In the genomic region with DNA sequence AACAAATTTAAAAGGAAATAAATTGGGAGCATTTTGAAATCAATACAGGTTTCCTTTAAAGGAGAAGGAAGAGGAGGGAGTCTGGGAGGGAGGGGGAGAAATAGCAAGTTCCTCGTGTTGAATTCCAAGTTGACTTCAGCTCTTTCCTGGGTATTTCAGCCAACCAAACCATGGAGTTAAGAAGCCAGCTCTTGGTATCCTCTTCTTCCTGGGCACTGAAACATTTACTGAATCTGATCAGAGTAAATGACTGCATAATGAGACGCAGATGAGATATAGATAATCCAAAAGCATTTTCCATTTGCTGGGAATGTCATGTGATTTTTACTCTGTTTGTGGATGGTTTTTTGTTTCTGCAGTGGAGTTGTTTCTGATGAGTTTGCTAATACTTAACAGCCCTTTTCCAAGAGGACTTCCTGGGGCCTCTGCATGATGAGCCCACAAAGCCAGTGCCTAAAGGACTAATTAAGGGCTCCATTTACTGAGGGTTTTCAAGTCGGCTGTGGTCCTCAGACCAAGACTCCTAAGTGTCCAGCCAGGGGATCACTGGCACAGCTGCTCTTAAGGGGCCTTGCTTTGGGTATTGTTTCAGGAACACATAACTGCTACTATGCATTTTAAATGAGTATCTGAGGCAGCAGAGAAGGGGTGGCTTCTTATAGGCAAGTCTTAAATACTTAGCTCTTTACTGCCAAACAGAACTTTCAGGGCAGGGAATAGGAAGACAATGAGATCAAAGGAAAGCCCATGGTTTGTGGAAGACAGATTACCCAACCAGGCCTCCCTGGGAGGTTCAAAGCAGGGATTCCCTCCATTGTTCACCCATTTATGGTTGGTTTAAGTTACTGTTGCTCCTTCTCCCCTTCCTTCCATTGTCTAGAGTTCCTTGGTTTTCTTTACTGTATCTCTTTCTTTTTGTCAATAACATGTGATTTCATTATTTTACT, we compare ENCODE assay signal across 18 cellular contexts.
DNase-seq lines count a peak whose midpoint lies in the region; ATAC-seq and TF ChIP-seq lines count a peak whose summit lies in the region.
"Had no signal": no experiment of that assay in that cellular context is flagged by ENCODE, and none has a peak within 500 bp of the region (broad histone marks: within the 10 kb centered on the region; RNA-seq: fewer than 3 reads in every experiment).

No MANE protein-coding gene starts in this region.

- ATAC-seq in Right ventricle myocardium inferior, result no peak
- ATAC-seq: stimulated activated effector memory CD8-positive, alpha-beta T cell treated with anti-CD3 and anti-CD28 coated beads, Interleukin-12 subunit alpha, Interleukin-12 subunit beta, amount 100 ng/mL, for 72 hours had no signal

- DNase-seq in cardiac muscle cell (ENCODE audit: low read depth in 1 of 2, low spot score in 1 of 2) (no peak), Right ventricle myocardium inferior (ENCODE audit: missing footprints) (no peak), iPS-NIHi11 (ENCODE audit: low spot score) (peak; percentile 22), retina (peak; percentile 31), LoVo (ENCODE audit: low spot score) (no peak), NCI-H1694 (lab: John Stamatoyannopoulos, UW) (no peak), SKM-1 (lab: John Stamatoyannopoulos, UW; ENCODE audit: unreplicated experiment) (no peak)
- DNase-seq: activated CD4-positive, alpha-beta T cell treated with anti-CD3 and anti-CD28 coated beads, Interleukin-2, amount 10 ng/mL, durations not matched to agents 7 days and 5 days; activated CD8-positive, alpha-beta memory T cell treated with anti-CD3 and anti-CD28 coated beads, Interleukin-2, amount 50 U/mL, for 48 hours; activated naive CD8-positive, alpha-beta T cell treated with anti-CD3 and anti-CD28 coated beads, Interleukin-2, amount 10 ng/mL, durations not matched to agents 7 days and 5 days; head of caudate nucleus; immature natural killer cell; NCI-H1694 treated with DMSO at 0.1 percent for 48 hours; ovary; SW 1271 had no signal

- no peak overlapping the region for H3K4me3 ChIP-seq in cardiac muscle cell
- H3K4me3 ChIP-seq: BLaER1, ovary had no signal

- H3K27ac ChIP-seq in cardiac muscle cell (peak overlapping the region; percentile 22), VCaP (peak overlapping the region; percentile 54)
- H3K27ac ChIP-seq: BLaER1, ovary had no signal

- no peak for TF ChIP-seq CTCF in cardiac muscle cell (IDR thresholded peaks at IDR 0.05; ENCODE audit: low read depth, low read length)
- no peak for TF ChIP-seq CTCF in VCaP (conservative IDR thresholded peaks at IDR 0.05)

- H3K27me3 ChIP-seq in cardiac muscle cell, result no peaks in the 10 kb centered on the region
- H3K27me3 ChIP-seq: BLaER1, ovary had no signal

- intact Hi-C loops in Right ventricle myocardium inferior (cut with DNase I), result no loop called here

- no peaks in the 10 kb centered on the region for H3K9me3 ChIP-seq in cardiac muscle cell (ENCODE audit: low read depth)
- H3K9me3 ChIP-seq: BLaER1, ovary had no signal

- H3K36me3 ChIP-seq in cardiac muscle cell, result peaks cover 22% of the 10 kb centered on the region
- H3K36me3 ChIP-seq: BLaER1, ovary had no signal

- peaks cover 26% of the 10 kb centered on the region for H3K4me1 ChIP-seq in cardiac muscle cell (ENCODE audit: low read depth)

Comparison
In these comparisons a context has a peak if more than half of its experiments do, and no peak if none do; other contexts are left out.
1. DNase-seq: peak in iPS-NIHi11 (single experiment) and retina (single experiment); none in cardiac muscle cell (0 of 2), Right ventricle myocardium inferior (single experiment), LoVo (single experiment), NCI-H1694 (single experiment) and SKM-1 (single experiment).